ENCODE assay signal across 27 cellular contexts in the genomic region with DNA sequence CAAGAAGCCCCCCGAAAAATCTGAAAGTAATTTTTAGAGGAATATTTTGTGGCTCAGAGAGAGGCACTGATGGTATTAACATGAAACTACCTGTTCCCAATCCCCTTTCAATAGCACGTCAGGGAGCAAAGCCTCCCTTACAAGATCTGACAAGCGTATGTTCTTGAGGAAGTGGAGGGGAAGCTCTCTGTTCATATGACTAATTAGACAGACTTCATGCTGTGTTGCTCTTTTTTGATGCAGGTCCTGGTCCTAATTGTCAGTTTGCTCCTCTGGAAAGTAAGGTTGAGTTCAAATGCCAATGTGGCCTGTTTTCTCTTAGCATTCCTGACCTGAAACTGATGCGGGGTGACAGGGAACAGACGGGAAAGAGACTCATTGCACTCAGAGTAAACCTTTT. TPM values are rescaled to one million over a fixed set of nuclear protein-coding genes. Genes with fewer than 3 reads are reported as not detected.
"Had no signal": no experiment of that assay in that cellular context is flagged by ENCODE, and none has a peak within 500 bp of the region (broad histone marks: within the 10 kb centered on the region; RNA-seq: fewer than 3 reads in every experiment).

No MANE protein-coding gene starts in this region.

- H3K4me3 Mint-ChIP-seq: activated CD4-positive, alpha-beta T cell treated with anti-CD3 and anti-CD28 coated beads, Interleukin-2, amount 10 ng/mL, durations not matched to agents 24 days and 14 days; activated CD8-positive, alpha-beta memory T cell treated with anti-CD3 and anti-CD28 coated beads, Interleukin-2, amount 10 ng/mL, durations not matched to agents 7 days and 5 days; activated naive CD4-positive, alpha-beta T cell treated with anti-CD3 and anti-CD28 coated beads, Interleukin-2, amount 50 U/mL, for 24 hours; activated T-cell treated with anti-CD3 and anti-CD28 coated beads, Interleukin-2, amount 50 U/mL, for 24 hours; activated T-helper 1 cell treated with anti-CD3 and anti-CD28 coated beads, Interleukin-12 subunit alpha, Interleukin-12 subunit beta, Interleukin-2, Interleukin-4 antibody, amounts not matched to agents 30 ng/mL and 10 ng/mL and 1 ng/mL, durations not matched to agents 14 hours and 24 hours and 36 hours had no signal

- DNase-seq: activated CD4-positive, alpha-beta T cell treated with anti-CD3 and anti-CD28 coated beads for 1 hour; activated CD4-positive, alpha-beta T cell treated with anti-CD3 and anti-CD28 coated beads, Interleukin-2, amount 50 U/mL, for 48 hours; activated CD8-positive, alpha-beta memory T cell treated with anti-CD3 and anti-CD28 coated beads, Interleukin-2, amount 10 ng/mL, durations not matched to agents 7 days and 5 days; activated effector memory CD4-positive, alpha-beta T cell treated with Interleukin-2 at 50 U/mL for 16 hours; activated naive CD4-positive, alpha-beta T cell; activated T-cell treated with anti-CD3 and anti-CD28 coated beads, Interleukin-2, amount 50 U/mL, for 24 hours; body of pancreas; central memory CD4-positive, alpha-beta T cell; MG63; MV-4-11; NCI-H1092 treated with DMSO at 0.1 percent for 48 hours; NCI-H1417 treated with DMSO at 0.1 percent for 48 hours; NCI-H1694; NCI-H2029; NCI-H2107; NCI-H510A treated with DMSO at 0.1 percent for 48 hours; NCI-H774; Peyer's patch; Right ventricle myocardium superior; SJCRH30; SW 1271 had no signal

- ATAC-seq: activated CD8-positive, alpha-beta memory T cell treated with anti-CD3 and anti-CD28 coated beads, Interleukin-2, amount 10 ng/mL, durations not matched to agents 7 days and 5 days; body of pancreas; SK-N-SH treated with all-trans-retinoic acid at 6 μM for 48 hours had no signal

- H3K36me3 Mint-ChIP-seq: activated CD8-positive, alpha-beta memory T cell treated with anti-CD3 and anti-CD28 coated beads, Interleukin-2, amount 10 ng/mL, durations not matched to agents 7 days and 5 days; activated naive CD4-positive, alpha-beta T cell treated with anti-CD3 and anti-CD28 coated beads, Interleukin-2, amount 50 U/mL, for 24 hours had no signal

- H3K4me1 Mint-ChIP-seq: activated CD4-positive, alpha-beta T cell treated with anti-CD3 and anti-CD28 coated beads, Interleukin-2, amount 10 ng/mL, durations not matched to agents 24 days and 14 days; activated CD8-positive, alpha-beta memory T cell treated with anti-CD3 and anti-CD28 coated beads, Interleukin-2, amount 10 ng/mL, durations not matched to agents 7 days and 5 days; activated naive CD4-positive, alpha-beta T cell treated with anti-CD3 and anti-CD28 coated beads, Interleukin-2, amount 50 U/mL, for 24 hours had no signal

- H3K36me3 ChIP-seq: ascending aorta, MG63, Peyer's patch, SJCRH30 had no signal

- H3K4me3 ChIP-seq: ascending aorta, body of pancreas, MG63, Peyer's patch, SJCRH30 had no signal

- H3K4me1 ChIP-seq: ascending aorta, body of pancreas, Peyer's patch, SJCRH30 had no signal

- H3K27ac ChIP-seq: ascending aorta, body of pancreas, Peyer's patch, RWPE1, SJCRH30 had no signal

- H3K9me3 ChIP-seq: ascending aorta, body of pancreas, MG63, Peyer's patch, SJCRH30 had no signal

- H3K9me3 Mint-ChIP-seq: activated CD4-positive, alpha-beta T cell treated with anti-CD3 and anti-CD28 coated beads, Interleukin-2, amount 10 ng/mL, durations not matched to agents 24 days and 14 days; activated naive CD4-positive, alpha-beta T cell treated with anti-CD3 and anti-CD28 coated beads, Interleukin-2, amount 50 U/mL, for 24 hours; activated T-cell treated with anti-CD3 and anti-CD28 coated beads, Interleukin-2, amount 50 U/mL, for 24 hours; activated T-helper 1 cell treated with anti-CD3 and anti-CD28 coated beads, Interleukin-12 subunit alpha, Interleukin-12 subunit beta, Interleukin-2, Interleukin-4 antibody, amounts not matched to agents 30 ng/mL and 10 ng/mL and 1 ng/mL, durations not matched to agents 14 hours and 24 hours and 36 hours had no signal

- H3K27ac Mint-ChIP-seq: activated CD4-positive, alpha-beta T cell treated with anti-CD3 and anti-CD28 coated beads, Interleukin-2, amount 10 ng/mL, durations not matched to agents 24 days and 14 days; activated CD8-positive, alpha-beta memory T cell treated with anti-CD3 and anti-CD28 coated beads, Interleukin-2, amount 10 ng/mL, durations not matched to agents 7 days and 5 days; activated naive CD4-positive, alpha-beta T cell treated with anti-CD3 and anti-CD28 coated beads, Interleukin-2, amount 50 U/mL, for 24 hours; activated T-cell treated with anti-CD3 and anti-CD28 coated beads, Interleukin-2, amount 50 U/mL, for 24 hours; activated T-helper 1 cell treated with anti-CD3 and anti-CD28 coated beads, Interleukin-12 subunit alpha, Interleukin-12 subunit beta, Interleukin-2, Interleukin-4 antibody, amounts not matched to agents 30 ng/mL and 10 ng/mL and 1 ng/mL, durations not matched to agents 14 hours and 24 hours and 36 hours had no signal

- H3K27me3 ChIP-seq: ascending aorta, Peyer's patch had no signal

RNA-seq across cellular contexts. Expression of a gene that starts 27.0 kb away (rescaled TPM):
- total RNA-seq: ascending aorta, body of pancreas, Peyer's patch had no signal
